ENCODE assay signal across 1 cellular context in genomic region chr6:74626288-74626687, GRCh38.
TF ChIP-seq lines count a peak whose summit lies in the region.

No MANE protein-coding gene starts in this region.

TF ChIP-seq in GM23338, 12 proteins besides CTCF, POLR2A, EP300 and RAD21:
- TF ChIP-seq ZNF462 (CRISPR knock-in tag; IDR thresholded peaks at IDR 0.05) (no peak), JUNB (IDR thresholded peaks at IDR 0.05; ENCODE audit: unreplicated experiment) (no peak), CREB1 (CRISPR knock-in tag; IDR thresholded peaks at IDR 0.05; ENCODE audit: low read depth) (no peak), ZNF114 (CRISPR knock-in tag; IDR thresholded peaks at IDR 0.05) (no peak), POLR2AphosphoS5 (IDR thresholded peaks at IDR 0.05; ENCODE audit: low read depth) (no peak), EZH2phosphoT487 (IDR thresholded peaks at IDR 0.05; ENCODE audit: unreplicated experiment) (no peak), EZH2 (IDR thresholded peaks at IDR 0.05; ENCODE audit: low read depth, unreplicated experiment) (no peak), NANOG (IDR thresholded peaks at IDR 0.05; ENCODE audit: borderline replicate concordance) (no peak), STAT1 (IDR thresholded peaks at IDR 0.05; ENCODE audit: unreplicated experiment) (no peak), ZNF331 (CRISPR knock-in tag; IDR thresholded peaks at IDR 0.05; ENCODE audit: low read depth) (no peak)
- TF ChIP-seq, protein P1, sequence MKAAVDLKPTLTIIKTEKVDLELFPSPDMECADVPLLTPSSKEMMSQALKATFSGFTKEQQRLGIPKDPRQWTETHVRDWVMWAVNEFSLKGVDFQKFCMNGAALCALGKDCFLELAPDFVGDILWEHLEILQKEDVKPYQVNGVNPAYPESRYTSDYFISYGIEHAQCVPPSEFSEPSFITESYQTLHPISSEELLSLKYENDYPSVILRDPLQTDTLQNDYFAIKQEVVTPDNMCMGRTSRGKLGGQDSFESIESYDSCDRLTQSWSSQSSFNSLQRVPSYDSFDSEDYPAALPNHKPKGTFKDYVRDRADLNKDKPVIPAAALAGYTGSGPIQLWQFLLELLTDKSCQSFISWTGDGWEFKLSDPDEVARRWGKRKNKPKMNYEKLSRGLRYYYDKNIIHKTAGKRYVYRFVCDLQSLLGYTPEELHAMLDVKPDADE (IDR thresholded peaks at IDR 0.05): no peak
- TF ChIP-seq, protein P2, sequence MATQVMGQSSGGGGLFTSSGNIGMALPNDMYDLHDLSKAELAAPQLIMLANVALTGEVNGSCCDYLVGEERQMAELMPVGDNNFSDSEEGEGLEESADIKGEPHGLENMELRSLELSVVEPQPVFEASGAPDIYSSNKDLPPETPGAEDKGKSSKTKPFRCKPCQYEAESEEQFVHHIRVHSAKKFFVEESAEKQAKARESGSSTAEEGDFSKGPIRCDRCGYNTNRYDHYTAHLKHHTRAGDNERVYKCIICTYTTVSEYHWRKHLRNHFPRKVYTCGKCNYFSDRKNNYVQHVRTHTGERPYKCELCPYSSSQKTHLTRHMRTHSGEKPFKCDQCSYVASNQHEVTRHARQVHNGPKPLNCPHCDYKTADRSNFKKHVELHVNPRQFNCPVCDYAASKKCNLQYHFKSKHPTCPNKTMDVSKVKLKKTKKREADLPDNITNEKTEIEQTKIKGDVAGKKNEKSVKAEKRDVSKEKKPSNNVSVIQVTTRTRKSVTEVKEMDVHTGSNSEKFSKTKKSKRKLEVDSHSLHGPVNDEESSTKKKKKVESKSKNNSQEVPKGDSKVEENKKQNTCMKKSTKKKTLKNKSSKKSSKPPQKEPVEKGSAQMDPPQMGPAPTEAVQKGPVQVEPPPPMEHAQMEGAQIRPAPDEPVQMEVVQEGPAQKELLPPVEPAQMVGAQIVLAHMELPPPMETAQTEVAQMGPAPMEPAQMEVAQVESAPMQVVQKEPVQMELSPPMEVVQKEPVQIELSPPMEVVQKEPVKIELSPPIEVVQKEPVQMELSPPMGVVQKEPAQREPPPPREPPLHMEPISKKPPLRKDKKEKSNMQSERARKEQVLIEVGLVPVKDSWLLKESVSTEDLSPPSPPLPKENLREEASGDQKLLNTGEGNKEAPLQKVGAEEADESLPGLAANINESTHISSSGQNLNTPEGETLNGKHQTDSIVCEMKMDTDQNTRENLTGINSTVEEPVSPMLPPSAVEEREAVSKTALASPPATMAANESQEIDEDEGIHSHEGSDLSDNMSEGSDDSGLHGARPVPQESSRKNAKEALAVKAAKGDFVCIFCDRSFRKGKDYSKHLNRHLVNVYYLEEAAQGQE (IDR thresholded peaks at IDR 0.05; ENCODE audit: unreplicated experiment): no peak
